ENCODE assay signal across 11 cellular contexts in the genomic region with DNA sequence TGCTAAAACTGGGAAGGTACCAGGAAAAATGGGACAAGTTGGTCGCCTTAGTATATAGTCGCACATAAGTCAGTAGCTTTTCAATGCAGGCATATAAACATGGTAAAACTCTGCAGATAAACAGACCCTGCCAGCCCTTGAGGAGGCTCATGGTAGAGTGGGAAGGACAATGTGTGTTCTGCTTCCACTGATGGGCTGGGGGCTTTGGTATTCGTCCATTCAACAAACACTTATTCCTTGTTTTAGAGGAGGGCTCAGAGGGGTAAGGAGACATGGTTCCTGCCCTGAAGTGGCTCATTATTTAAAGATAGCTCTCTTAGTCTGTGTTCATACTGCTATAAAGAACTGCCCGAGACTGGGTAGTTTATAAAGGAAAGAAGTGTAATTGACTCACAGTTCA. TPM values are rescaled to one million over a fixed set of nuclear protein-coding genes. Genes with fewer than 3 reads are reported as not detected.
"Had no signal": no experiment of that assay in that cellular context is flagged by ENCODE, and none has a peak within 500 bp of the region (broad histone marks: within the 10 kb centered on the region; RNA-seq: fewer than 3 reads in every experiment).

No MANE protein-coding gene starts in this region.

RNA-seq across cellular contexts. Expression of gene CELA3A, which starts 11.3 kb away (rescaled TPM):
- total RNA-seq: OCI-LY7, PC-3, PC-9, Peyer's patch, Right ventricle myocardium inferior, Right ventricle myocardium superior, RPMI7951, SJSA1, SK-MEL-5 had no signal
- polyA plus RNA-seq: SK-N-SH had no signal

RNA-seq across cellular contexts. Expression of gene CELA3B, which starts 35.9 kb away (rescaled TPM):
- total RNA-seq: OCI-LY7, PC-3, PC-9, Peyer's patch, Right ventricle myocardium inferior, Right ventricle myocardium superior, RPMI7951, SJCRH30, SJSA1, SK-MEL-5 had no signal
- polyA plus RNA-seq: SK-N-SH had no signal
